In genomic region chr3:71051893-71052687, GRCh38 we compare ENCODE assay signal across 9 cellular contexts.
DNase-seq lines count a peak whose midpoint lies in the region; ATAC-seq and TF ChIP-seq lines count a peak whose summit lies in the region.
"Had no signal": no experiment of that assay in that cellular context is flagged by ENCODE, and none has a peak within 500 bp of the region (broad histone marks: within the 10 kb centered on the region; RNA-seq: fewer than 3 reads in every experiment).

No MANE protein-coding gene starts in this region.

- no peak for DNase-seq in CD4-positive, CD25-positive, alpha-beta regulatory T cell
- DNase-seq in LHCN-M2 (ENCODE audit: low read depth) (peak; percentile 80), brain microvascular endothelial cell (no peak), HuH-7 (ENCODE audit: low spot score) (no peak), globus pallidus (ENCODE audit: low spot score) (no peak), GM19240 (ENCODE audit: insufficient read length, low spot score) (no peak)
- no peak for DNase-seq in naive thymus-derived CD4-positive, alpha-beta T cell
- DNase-seq: GF-D8 had no signal

- H3K9me3 ChIP-seq in CD4-positive, CD25-positive, alpha-beta regulatory T cell (ENCODE audit: control insufficient read depth in 2 of 2, low read length in 2 of 2) = no peaks in the 10 kb centered on the region
- H3K9me3 ChIP-seq in naive thymus-derived CD4-positive, alpha-beta T cell (ENCODE audit: control insufficient read depth in 2 of 3, low read length in 3 of 3) = no peaks in the 10 kb centered on the region

- intact Hi-C loops in naive thymus-derived CD4-positive, alpha-beta T cell (cut with micrococcal nuclease) = no loop called here

- H3K27me3 ChIP-seq in CD4-positive, CD25-positive, alpha-beta regulatory T cell (ENCODE audit: control insufficient read depth, insufficient read depth, low read length) = no peaks in the 10 kb centered on the region
- H3K27me3 ChIP-seq in brain microvascular endothelial cell (replicated peaks) = no peaks in the 10 kb centered on the region
- no peaks in the 10 kb centered on the region for H3K27me3 ChIP-seq in naive thymus-derived CD4-positive, alpha-beta T cell (ENCODE audit: control insufficient read depth in 2 of 2, insufficient read depth in 2 of 2, low read length in 2 of 2)

- H3K9me3 Mint-ChIP-seq in CD4-positive, CD25-positive, alpha-beta regulatory T cell = peaks cover 0 to 1% (median 0%) of the 10 kb centered on the region in 7 donors
- H3K9me3 Mint-ChIP-seq in naive thymus-derived CD4-positive, alpha-beta T cell = no peaks in the 10 kb centered on the region

- peak overlapping the region; percentile 84 to 96 (median 93) for H3K27ac Mint-ChIP-seq in CD4-positive, CD25-positive, alpha-beta regulatory T cell
- peak overlapping the region in 5 of 9 donors; percentile 91 to 99 (median 96) for H3K27ac Mint-ChIP-seq in naive thymus-derived CD4-positive, alpha-beta T cell

- POLR2A ChIA-PET in naive thymus-derived CD4-positive, alpha-beta T cell (lab: Charles Lee) = interaction anchor here (0.6 to 5.7 kb wide), 4 partner anchors 10 to 376 kb away, joined by 3 to 48 read pairs (median 4); no protein-coding TSS in a partner anchor

- CTCF ChIA-PET in naive thymus-derived CD4-positive, alpha-beta T cell (lab: Charles Lee) = interaction anchor here (0.6 to 1.7 kb wide), 5 partner anchors 9 to 16 kb away, joined by 3 to 5 read pairs (median 3); no protein-coding TSS in a partner anchor

- H3K4me1 Mint-ChIP-seq in CD4-positive, CD25-positive, alpha-beta regulatory T cell = peaks cover 51 to 100% (median 92%) of the 10 kb centered on the region in 4 donors
- H3K4me1 Mint-ChIP-seq in naive thymus-derived CD4-positive, alpha-beta T cell = peaks cover 70 to 100% (median 100%) of the 10 kb centered on the region in 7 donors

- H3K4me3 ChIP-seq in CD4-positive, CD25-positive, alpha-beta regulatory T cell (ENCODE audit: low read depth, low read length) = peak overlapping the region; percentile 37
- no peak overlapping the region for H3K4me3 ChIP-seq in brain microvascular endothelial cell (ENCODE audit: low read depth, low read length)
- no peak overlapping the region for H3K4me3 ChIP-seq in naive thymus-derived CD4-positive, alpha-beta T cell (ENCODE audit: low read length)

- peaks cover 47% of the 10 kb centered on the region for H3K36me3 ChIP-seq in CD4-positive, CD25-positive, alpha-beta regulatory T cell (ENCODE audit: control insufficient read depth, insufficient read depth, low read length)
- H3K36me3 ChIP-seq in brain microvascular endothelial cell (replicated peaks) = peaks cover 18% of the 10 kb centered on the region
- H3K36me3 ChIP-seq in naive thymus-derived CD4-positive, alpha-beta T cell (ENCODE audit: control insufficient read depth in 2 of 3, insufficient read depth in 3 of 3, low read length in 3 of 3) = peaks cover 0 to 42% (median 14%) of the 10 kb centered on the region in 3 experiments

- no peaks in the 10 kb centered on the region for H3K27me3 Mint-ChIP-seq in CD4-positive, CD25-positive, alpha-beta regulatory T cell
- no peaks in the 10 kb centered on the region for H3K27me3 Mint-ChIP-seq in naive thymus-derived CD4-positive, alpha-beta T cell

- H3K4me3 Mint-ChIP-seq in CD4-positive, CD25-positive, alpha-beta regulatory T cell = peak overlapping the region in 3 of 4 donors; percentile 10 to 54 (median 26)
- H3K4me3 Mint-ChIP-seq in naive thymus-derived CD4-positive, alpha-beta T cell = peak overlapping the region in 7 of 10 donors; percentile 12 to 83 (median 52)

- peak overlapping the region; percentile 76 for H3K27ac ChIP-seq in CD4-positive, CD25-positive, alpha-beta regulatory T cell (ENCODE audit: insufficient read depth, low read length, poor library complexity, severe bottlenecking)
- H3K27ac ChIP-seq in brain microvascular endothelial cell = peak overlapping the region; percentile 93
- H3K27ac ChIP-seq in naive thymus-derived CD4-positive, alpha-beta T cell (ENCODE audit: low read depth, low read length) = peak overlapping the region; percentile 71

- no peak for ATAC-seq in CD4-positive, CD25-positive, alpha-beta regulatory T cell (ENCODE audit: low read depth in 2 of 2)
- ATAC-seq in naive thymus-derived CD4-positive, alpha-beta T cell = no peak
- no peak for ATAC-seq in HG02870 (IDR thresholded peaks at IDR 0.05; ENCODE audit: unreplicated experiment)

- peaks cover 77% of the 10 kb centered on the region for H3K36me3 Mint-ChIP-seq in CD4-positive, CD25-positive, alpha-beta regulatory T cell
- H3K36me3 Mint-ChIP-seq in naive thymus-derived CD4-positive, alpha-beta T cell = peaks cover 8 to 57% (median 45%) of the 10 kb centered on the region in 5 donors

- no peak for TF ChIP-seq CTCF in brain microvascular endothelial cell (IDR thresholded peaks at IDR 0.05; ENCODE audit: low read depth, low read length, missing control alignments)

- in situ Hi-C loops in brain microvascular endothelial cell (cut with HindIII; ENCODE audit: low pct_ligation_motif_present, low sequenced_read_pairs) = loop anchor here (25.0 kb wide), 1 partner anchor 515 kb away; no protein-coding TSS in a partner anchor

- H3K4me1 ChIP-seq in CD4-positive, CD25-positive, alpha-beta regulatory T cell (ENCODE audit: control insufficient read depth, insufficient read depth, low read length, poor library complexity, severe bottlenecking) = peaks cover 87% of the 10 kb centered on the region
- peaks cover 31 to 98% of the 10 kb centered on the region in 2 donors for H3K4me1 ChIP-seq in naive thymus-derived CD4-positive, alpha-beta T cell (ENCODE audit: control insufficient read depth in 2 of 2, insufficient read depth in 2 of 2, low read length in 2 of 2)
